In the genomic region with DNA sequence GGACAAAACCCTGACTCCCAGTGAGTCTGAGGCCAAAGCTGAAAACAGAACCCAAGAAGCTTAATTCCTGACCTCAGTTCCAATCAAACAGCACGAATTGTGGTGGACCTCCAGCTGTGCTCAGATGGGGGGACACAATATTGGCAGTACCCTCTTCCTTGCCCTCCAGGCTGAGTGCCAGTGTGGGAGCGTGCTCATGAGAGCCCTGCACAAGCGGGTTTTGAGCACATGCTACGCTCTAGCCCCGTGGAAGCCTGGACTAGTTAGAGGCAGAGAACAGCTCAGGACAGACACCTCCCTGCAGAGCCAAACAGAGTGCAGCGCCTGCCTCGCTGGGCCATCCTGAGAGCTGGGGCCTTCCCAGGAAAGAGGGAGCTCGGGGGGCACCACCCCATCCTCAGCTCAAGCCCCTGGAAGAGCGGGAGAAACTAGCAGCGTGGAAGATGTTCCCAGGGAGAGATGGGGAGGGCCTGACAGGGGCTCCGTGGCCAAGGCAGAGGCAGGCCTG, we compare ENCODE assay signal across 30 cellular contexts. TPM values are rescaled to one million over a fixed set of nuclear protein-coding genes. Genes with fewer than 3 reads are reported as not detected.
DNase-seq lines count a peak whose midpoint lies in the region; ATAC-seq, FAIRE-seq and TF ChIP-seq lines count a peak whose summit lies in the region.
"Had no signal": no experiment of that assay in that cellular context is flagged by ENCODE, and none has a peak within 500 bp of the region (broad histone marks: within the 10 kb centered on the region; RNA-seq: fewer than 3 reads in every experiment).

No MANE protein-coding gene starts in this region.

- H3K79me2 ChIP-seq in H1 (ENCODE audit: control insufficient read depth in 1 of 2, insufficient read depth in 2 of 2, low read length in 2 of 2) (no peaks in the 10 kb centered on the region), GM23338 (replicated peaks; ENCODE audit: insufficient read depth) (no peaks in the 10 kb centered on the region)

- H4K5ac ChIP-seq in H1 (ENCODE audit: insufficient read length, low read depth, low read length), result no peak overlapping the region

- H3K4me3 Mint-ChIP-seq in activated CD4-positive, alpha-beta T cell treated with anti-CD3 and anti-CD28 coated beads, Interleukin-2, amount 10 ng/mL, durations not matched to agents 7 days and 5 days, result no peak overlapping the region
- H3K4me3 Mint-ChIP-seq in activated CD4-positive, alpha-beta T cell treated with anti-CD3 and anti-CD28 coated beads for 36 hours, result no peak overlapping the region
- H3K4me3 Mint-ChIP-seq in stimulated activated memory B cell treated with anti-CD40 and anti-IgM and Interleukin-4, amounts not matched to agents 10 μg/mL and 1 μg/mL and 100 μg/mL, for 72 hours, result no peak overlapping the region
- no peak overlapping the region for H3K4me3 Mint-ChIP-seq in GM23338

- H3K9me3 Mint-ChIP-seq in activated CD4-positive, alpha-beta T cell treated with anti-CD3 and anti-CD28 coated beads, Interleukin-2, amount 10 ng/mL, durations not matched to agents 7 days and 5 days, result no peaks in the 10 kb centered on the region
- no peaks in the 10 kb centered on the region for H3K9me3 Mint-ChIP-seq in activated CD4-positive, alpha-beta T cell treated with anti-CD3 and anti-CD28 coated beads for 36 hours (ENCODE audit: low read depth)
- H3K9me3 Mint-ChIP-seq in stimulated activated memory B cell treated with anti-CD40 and anti-IgM and Interleukin-4, amounts not matched to agents 10 μg/mL and 1 μg/mL and 100 μg/mL, for 72 hours, result no peaks in the 10 kb centered on the region
- H3K9me3 Mint-ChIP-seq in GM23338, result no peaks in the 10 kb centered on the region
- H3K9me3 Mint-ChIP-seq: CD8-positive, alpha-beta memory T cell; IgD-negative memory B cell had no signal

- H3K9me3 ChIP-seq in RWPE2 (ENCODE audit: severe bottlenecking) (no peaks in the 10 kb centered on the region), H1 (ENCODE audit: insufficient read depth in 2 of 2, low read depth in 1 of 2, low read length in 1 of 2) (no peaks in the 10 kb centered on the region)
- H3K9me3 ChIP-seq: Peyer's patch had no signal

- H3K4me1 Mint-ChIP-seq in activated CD4-positive, alpha-beta T cell treated with anti-CD3 and anti-CD28 coated beads, Interleukin-2, amount 10 ng/mL, durations not matched to agents 7 days and 5 days, result no peaks in the 10 kb centered on the region
- no peaks in the 10 kb centered on the region for H3K4me1 Mint-ChIP-seq in activated CD4-positive, alpha-beta T cell treated with anti-CD3 and anti-CD28 coated beads for 36 hours
- H3K4me1 Mint-ChIP-seq in stimulated activated memory B cell treated with anti-CD40 and anti-IgM and Interleukin-4, amounts not matched to agents 10 μg/mL and 1 μg/mL and 100 μg/mL, for 72 hours, result peaks cover 6% of the 10 kb centered on the region
- H3K4me1 Mint-ChIP-seq in GM23338, result 0 out of 3 replicates have a peak, but pooled peaks cover 2% of the 10 kb centered on the region
- H3K4me1 Mint-ChIP-seq: CD8-positive, alpha-beta memory T cell; IgD-negative memory B cell had no signal

- H3K4me2 ChIP-seq in H1 (ENCODE audit: insufficient read depth in 1 of 2, low read depth in 2 of 2, low read length in 2 of 2) (no peak overlapping the region), GM23338 (no peak overlapping the region)

- TF ChIP-seq RAD21 in H1 (IDR thresholded peaks at IDR 0.05 in 1 of 2, conservative IDR thresholded peaks at IDR 0.05 in 1 of 2; ENCODE audit: low read depth in 2 of 2, low read length in 2 of 2), result no peak

- H3K79me1 ChIP-seq in H1 (ENCODE audit: low read depth, low read length), result no peaks in the 10 kb centered on the region

- H3K4me1 ChIP-seq in RWPE2 (ENCODE audit: insufficient read depth, poor library complexity, severe bottlenecking), result no peaks in the 10 kb centered on the region
- peaks cover 0 to 11% (median 4%) of the 10 kb centered on the region in 4 experiments; a peak in 4 of 7 replicates for H3K4me1 ChIP-seq in H1 (replicated peaks in 1 of 4; ENCODE audit: control insufficient read depth in 3 of 4, insufficient read depth in 4 of 4, low read length in 3 of 4)
- H3K4me1 ChIP-seq in GM23338 (ENCODE audit: insufficient read depth), result no peaks in the 10 kb centered on the region

- no peak for ATAC-seq in activated CD4-positive, alpha-beta T cell treated with anti-CD3 and anti-CD28 coated beads for 36 hours
- no peak for ATAC-seq in RWPE2 (ENCODE audit: low read depth)
- no peak for ATAC-seq in stimulated activated memory B cell treated with anti-CD40 and anti-IgM and Interleukin-4, amounts not matched to agents 10 μg/mL and 1 μg/mL and 100 μg/mL, for 72 hours
- ATAC-seq in HG03280 (IDR thresholded peaks at IDR 0.05; ENCODE audit: unreplicated experiment), result no peak
- no peak for ATAC-seq in GM23338
- no peak for ATAC-seq in GM19452 (IDR thresholded peaks at IDR 0.05; ENCODE audit: unreplicated experiment)
- ATAC-seq: HCT116, Right ventricle myocardium inferior had no signal

- peak overlapping the region; percentile 54 for H3K27ac Mint-ChIP-seq in activated CD4-positive, alpha-beta T cell treated with anti-CD3 and anti-CD28 coated beads, Interleukin-2, amount 10 ng/mL, durations not matched to agents 7 days and 5 days
- H3K27ac Mint-ChIP-seq in activated CD4-positive, alpha-beta T cell treated with anti-CD3 and anti-CD28 coated beads for 36 hours, result no peak overlapping the region
- peak overlapping the region; percentile 24 for H3K27ac Mint-ChIP-seq in stimulated activated memory B cell treated with anti-CD40 and anti-IgM and Interleukin-4, amounts not matched to agents 10 μg/mL and 1 μg/mL and 100 μg/mL, for 72 hours
- H3K27ac Mint-ChIP-seq in GM23338, result no peak overlapping the region
- H3K27ac Mint-ChIP-seq: IgD-negative memory B cell had no signal

- no peaks in the 10 kb centered on the region for H3K27me3 Mint-ChIP-seq in activated CD4-positive, alpha-beta T cell treated with anti-CD3 and anti-CD28 coated beads, Interleukin-2, amount 10 ng/mL, durations not matched to agents 7 days and 5 days
- H3K27me3 Mint-ChIP-seq in activated CD4-positive, alpha-beta T cell treated with anti-CD3 and anti-CD28 coated beads for 36 hours, result no peaks in the 10 kb centered on the region
- no peaks in the 10 kb centered on the region for H3K27me3 Mint-ChIP-seq in stimulated activated memory B cell treated with anti-CD40 and anti-IgM and Interleukin-4, amounts not matched to agents 10 μg/mL and 1 μg/mL and 100 μg/mL, for 72 hours
- H3K27me3 Mint-ChIP-seq in GM23338 (ENCODE audit: insufficient read depth, low read depth, poor library complexity), result peaks cover 8% of the 10 kb centered on the region
- H3K27me3 Mint-ChIP-seq: CD8-positive, alpha-beta memory T cell; IgD-negative memory B cell had no signal

- H4K8ac ChIP-seq in H1 (ENCODE audit: extremely low read depth, insufficient read depth, low read length), result no peak overlapping the region

- no peak overlapping the region for H3K23ac ChIP-seq in H1 (ENCODE audit: insufficient read length)

- no peak for TF ChIP-seq CTCF in RWPE2 (IDR thresholded peaks at IDR 0.05; ENCODE audit: poor library complexity, severe bottlenecking)
- no peak for TF ChIP-seq CTCF in H1 (IDR thresholded peaks at IDR 0.05; ENCODE audit: control extremely low read depth in 1 of 3, insufficient read depth in 1 of 3, low read depth in 1 of 3, low read length in 3 of 3)
- no peak for TF ChIP-seq CTCF in GM23338 (conservative IDR thresholded peaks at IDR 0.05; ENCODE audit: low read depth in 2 of 2)

- CTCF ChIA-PET in activated CD4-positive, alpha-beta T cell treated with anti-CD3 and anti-CD28 coated beads, Interleukin-2, amount 10 ng/mL, durations not matched to agents 7 days and 5 days (lab: Charles Lee), result interaction anchor here (0.9 kb wide), 1 partner anchor 30 kb away, joined by 3 read pairs; no protein-coding TSS in a partner anchor
- CTCF ChIA-PET in activated CD4-positive, alpha-beta T cell treated with anti-CD3 and anti-CD28 coated beads for 36 hours (lab: Charles Lee), result no interaction called here
- CTCF ChIA-PET in H1 (lab: Charles Lee; ENCODE audit: partially characterized antibody), result interaction anchor here (0.6 to 5.4 kb wide), 7 partner anchors 7 to 137 kb away, joined by 3 to 35 read pairs (median 3); a partner anchor contains a TSS

- intact Hi-C loops in activated CD4-positive, alpha-beta T cell treated with anti-CD3 and anti-CD28 coated beads for 36 hours (cut with DNase I, micrococcal nuclease), result no loop called here

- no peaks in the 10 kb centered on the region for H3F3A ChIP-seq in GM23338 (replicated peaks; ENCODE audit: low read depth)

- no peak overlapping the region for H3K14ac ChIP-seq in H1 (ENCODE audit: insufficient read length)

- 91% methylated on average over 11 of the region's 11 CpGs; no CpG with 5 or more reads in 1 of the 2 experiments for WGBS in H1 (ENCODE audit: extremely low coverage in 1 of 2, insufficient coverage in 1 of 2, insufficient read length in 1 of 2, insufficient replicate concordance in 2 of 2, low coverage in 1 of 2, low lambda C conversion rate in 2 of 2, missing lambda C conversion rate in 1 of 2), 2 experiments

- no peak overlapping the region for H3K9ac ChIP-seq in H1 (replicated peaks in 1 of 4; ENCODE audit: extremely low read depth in 1 of 4, low read depth in 3 of 4, low read length in 3 of 4)
- H3K9ac ChIP-seq: GM23248 had no signal

- POLR2A ChIA-PET in activated CD4-positive, alpha-beta T cell treated with anti-CD3 and anti-CD28 coated beads, Interleukin-2, amount 10 ng/mL, durations not matched to agents 7 days and 5 days (lab: Charles Lee), result no interaction called here
- POLR2A ChIA-PET in activated CD4-positive, alpha-beta T cell treated with anti-CD3 and anti-CD28 coated beads for 36 hours (lab: Charles Lee), result interaction anchor here (0.5 kb wide), 1 partner anchor 1971 kb away, joined by 3 read pairs; no protein-coding TSS in a partner anchor
- POLR2A ChIA-PET in H1 (lab: Charles Lee; ENCODE audit: partially characterized antibody), result no interaction called here

- H3K4me3 ChIP-seq in RWPE2 (ENCODE audit: severe bottlenecking) (no peak overlapping the region), H1 (ENCODE audit: extremely low read depth in 1 of 4, insufficient read depth in 2 of 4, low read depth in 3 of 4, low read length in 4 of 4) (no peak overlapping the region), GM23338 (no peak overlapping the region)
- H3K4me3 ChIP-seq: GM23248, Peyer's patch had no signal

- no peaks in the 10 kb centered on the region for H3K23me2 ChIP-seq in H1 (ENCODE audit: low read depth, low read length)

- H3K9me2 ChIP-seq in GM23338 (ENCODE audit: insufficient read depth), result no peaks in the 10 kb centered on the region

- H2AK5ac ChIP-seq in H1 (ENCODE audit: low read depth, low read length), result no peak overlapping the region

- no peak overlapping the region for H2BK15ac ChIP-seq in H1 (ENCODE audit: low read length)

- 0 out of 2 replicates have a peak overlapping the region, but pooled peaks have one; percentile 9 for H2BK5ac ChIP-seq in H1 (ENCODE audit: low read depth, low read length)

- H4K20me1 ChIP-seq in H1 (replicated peaks in 1 of 2; ENCODE audit: control insufficient read depth in 1 of 2, insufficient read depth in 2 of 2, low read length in 2 of 2) (peaks cover 4 to 7% of the 10 kb centered on the region in 2 experiments), GM23338 (replicated peaks; ENCODE audit: insufficient read depth) (no peaks in the 10 kb centered on the region)

- DNase-seq in activated CD4-positive, alpha-beta T cell treated with anti-CD3 and anti-CD28 coated beads, Interleukin-2, amount 10 ng/mL, durations not matched to agents 7 days and 5 days, result no peak
- no peak for DNase-seq in activated CD4-positive, alpha-beta T cell treated with anti-CD3 and anti-CD28 coated beads for 36 hours
- DNase-seq in RWPE2 (ENCODE audit: low spot score) (peak; percentile 50), H1 (ENCODE audit: low read depth in 1 of 2, low spot score in 2 of 2) (no peak), GM23338 (ENCODE audit: low spot score) (no peak)
- DNase-seq: CD8-positive, alpha-beta memory T cell; EL; GM23248; MV-4-11; NCI-H1105 treated with DMSO at 0.1 percent for 48 hours; NCI-H2029 treated with DMSO at 0.1 percent for 48 hours; NCI-H2171; NCI-H345; NCI-H524; NCI-H82 had no signal

- H2BK120ac ChIP-seq in H1 (replicated peaks; ENCODE audit: low read depth, low read length), result no peak overlapping the region

- no peak overlapping the region for H2BK20ac ChIP-seq in H1 (ENCODE audit: low read length)

- no peak overlapping the region for H4K91ac ChIP-seq in H1 (replicated peaks; ENCODE audit: insufficient read length, low read length)

- H3K36me3 ChIP-seq in RWPE2 (ENCODE audit: low read depth), result peaks cover 30% of the 10 kb centered on the region
- H3K36me3 ChIP-seq in H1 (ENCODE audit: control insufficient read depth in 2 of 4, insufficient read depth in 4 of 4, low read length in 3 of 4), result peaks cover 2 to 20% (median 3%) of the 10 kb centered on the region in 4 experiments; a peak in 6 of 8 replicates
- H3K36me3 ChIP-seq in GM23338 (ENCODE audit: insufficient read depth), result no peaks in the 10 kb centered on the region

- H3K27me3 ChIP-seq in RWPE2 (ENCODE audit: insufficient read depth, poor library complexity, severe bottlenecking) (no peaks in the 10 kb centered on the region), H1 (replicated peaks in 1 of 4; ENCODE audit: control insufficient read depth in 3 of 4, extremely low read depth in 1 of 4, insufficient read depth in 3 of 4, low read length in 3 of 4) (no peaks in the 10 kb centered on the region), GM23338 (ENCODE audit: insufficient read depth) (no peaks in the 10 kb centered on the region)
- H3K27me3 ChIP-seq: Peyer's patch had no signal

- no peak for TF ChIP-seq POLR2A in H1 (IDR thresholded peaks at IDR 0.05; ENCODE audit: control extremely low read depth in 1 of 2, low read depth in 2 of 2, low read length in 2 of 2)

- H3K27ac ChIP-seq in RWPE2 (ENCODE audit: poor library complexity, severe bottlenecking), result no peak overlapping the region
- no peak overlapping the region for H3K27ac ChIP-seq in H1 (ENCODE audit: low read depth, low read length)
- no peak overlapping the region for H3K27ac ChIP-seq in GM23338 (ENCODE audit: low read depth)
- H3K27ac ChIP-seq: C4-2B, GM23248, Peyer's patch had no signal

- no peak overlapping the region for H2AFZ ChIP-seq in H1 (ENCODE audit: low read length)
- H2AFZ ChIP-seq in GM23338, result no peak overlapping the region
- H2AFZ ChIP-seq: GM23248 had no signal

- no peak for FAIRE-seq in H1 (lab: Jason Lieb, UNC)
- FAIRE-seq: GM19239 had no signal

- H2BK12ac ChIP-seq in H1 (ENCODE audit: low read depth, low read length), result no peak overlapping the region

- H3K36me3 Mint-ChIP-seq in activated CD4-positive, alpha-beta T cell treated with anti-CD3 and anti-CD28 coated beads, Interleukin-2, amount 10 ng/mL, durations not matched to agents 7 days and 5 days (ENCODE audit: low read depth), result peaks cover 14% of the 10 kb centered on the region
- H3K36me3 Mint-ChIP-seq in activated CD4-positive, alpha-beta T cell treated with anti-CD3 and anti-CD28 coated beads for 36 hours (ENCODE audit: low read depth), result no peaks in the 10 kb centered on the region
- peaks cover 27% of the 10 kb centered on the region for H3K36me3 Mint-ChIP-seq in stimulated activated memory B cell treated with anti-CD40 and anti-IgM and Interleukin-4, amounts not matched to agents 10 μg/mL and 1 μg/mL and 100 μg/mL, for 72 hours
- H3K36me3 Mint-ChIP-seq in GM23338 (ENCODE audit: low read depth), result peaks cover 20% of the 10 kb centered on the region; the same call in 2 of the 3 replicates
- H3K36me3 Mint-ChIP-seq: IgD-negative memory B cell had no signal

- H3K56ac ChIP-seq in H1 (replicated peaks; ENCODE audit: insufficient read length, low read depth, low read length), result no peak overlapping the region

- TF ChIP-seq EP300 in H1 (IDR thresholded peaks at IDR 0.05; ENCODE audit: borderline replicate concordance in 1 of 2, low read depth in 2 of 2, low read length in 2 of 2), result no peak

- H3K4ac ChIP-seq in H1 (replicated peaks; ENCODE audit: insufficient read length, low read depth, low read length), result no peak overlapping the region

- no peak overlapping the region for H3K18ac ChIP-seq in H1 (ENCODE audit: extremely low read depth, low read length)

RNA-seq across cellular contexts. Expression of a gene that starts 2.8 kb away (rescaled TPM):
- 1 to 10 TPM; 1.8 to 2.2 TPM for total RNA-seq in activated CD4-positive, alpha-beta T cell treated with anti-CD3 and anti-CD28 coated beads, Interleukin-2, amount 10 ng/mL, durations not matched to agents 7 days and 5 days
- under 1 TPM; 0.82 to 0.86 TPM for total RNA-seq in activated CD4-positive, alpha-beta T cell treated with anti-CD3 and anti-CD28 coated beads for 36 hours
- total RNA-seq in H1 (2021; fragmentation: NEBNext Ultra II Directional; extraction: Animal tissue kit (Norgen Biotek cat#: 25700)), result 0.48 and 0.50 TPM in 2 replicates
- polyA plus RNA-seq in H1 (2011; rRNA removed) (0.62 and 0.75 TPM in 2 replicates), GM23338 (2016; fragmentation: Nextera tagmentation; extraction: Ambion mirVana) (0.11 and 0.16 TPM in 2 replicates)
- polyA plus RNA-seq in H1 (2011; cell fraction: cytosol; rRNA removed), result 0.71 TPM
- 1.6 TPM for polyA plus RNA-seq in H1 (2011; cell fraction: nucleus; rRNA removed)
- polyA plus RNA-seq in H1 (2012, experiment 1 of 2), result 0.37 to 0.81 TPM (median 0.54 TPM) in 4 replicates
- polyA plus RNA-seq in H1 (2012, experiment 2 of 2), result 0.28 TPM
- polyA plus RNA-seq in H1 (2013, experiment 1 of 2), result 0.81 TPM
- 0.39 TPM for polyA plus RNA-seq in H1 (2013, experiment 2 of 2)
- 0.07 and 0.22 TPM in 2 replicates for polyA minus RNA-seq in H1 (2011; rRNA and poly(A)+ RNA removed)
- polyA minus RNA-seq in H1 (2011; cell fraction: cytosol; rRNA and poly(A)+ RNA removed), result not detected
- polyA minus RNA-seq in H1 (2011; cell fraction: nucleus; rRNA and poly(A)+ RNA removed), result 0.70 TPM
- total RNA-seq in GM23338 (2014; rRNA removed; shearing (Covaris generic)), result 0.27 and 3.5 TPM in 2 replicates
- total RNA-seq: A172 had no signal
- polyA plus RNA-seq: IgD-negative memory B cell had no signal

RNA-seq across cellular contexts. Expression of a gene that starts 9.0 kb away (rescaled TPM):
- total RNA-seq in activated CD4-positive, alpha-beta T cell treated with anti-CD3 and anti-CD28 coated beads, Interleukin-2, amount 10 ng/mL, durations not matched to agents 7 days and 5 days, result not detected
- total RNA-seq in activated CD4-positive, alpha-beta T cell treated with anti-CD3 and anti-CD28 coated beads for 36 hours, result not detected
- 0.21 and 0.32 TPM in 2 replicates for total RNA-seq in H1 (2021; fragmentation: NEBNext Ultra II Directional; extraction: Animal tissue kit (Norgen Biotek cat#: 25700))
- polyA plus RNA-seq in H1 (2011; rRNA removed) (2.1 and 3.5 TPM in 2 replicates), GM23338 (2016; fragmentation: Nextera tagmentation; extraction: Ambion mirVana) (0.42 TPM in 1 of 2 replicates, not detected in the other)
- 1.5 TPM for polyA plus RNA-seq in H1 (2011; cell fraction: cytosol; rRNA removed)
- polyA plus RNA-seq in H1 (2011; cell fraction: nucleus; rRNA removed), result 2.0 TPM
- 0.46 to 1.7 TPM (median 1.1 TPM) in 4 replicates for polyA plus RNA-seq in H1 (2012, experiment 1 of 2)
- 0.91 TPM for polyA plus RNA-seq in H1 (2012, experiment 2 of 2)
- polyA plus RNA-seq in H1 (2013, experiment 1 of 2), result 0.73 TPM
- polyA plus RNA-seq in H1 (2013, experiment 2 of 2), result 0.66 TPM
- polyA minus RNA-seq in H1 (2011; rRNA and poly(A)+ RNA removed), result 0.19 and 0.61 TPM in 2 replicates
- polyA minus RNA-seq in H1 (2011; cell fraction: cytosol; rRNA and poly(A)+ RNA removed), result 1.5 TPM
- 1.1 TPM for polyA minus RNA-seq in H1 (2011; cell fraction: nucleus; rRNA and poly(A)+ RNA removed)
- total RNA-seq in GM23338 (2014; rRNA removed; shearing (Covaris generic)), result not detected in 2 replicates
- total RNA-seq: A172; CD8-positive, alpha-beta memory T cell; GM23248; HT1080; M059J; OCI-LY7; Right ventricle myocardium inferior; SK-MEL-5 had no signal
- polyA plus RNA-seq: AG04450; CD8-positive, alpha-beta memory T cell; GM23248; IgD-negative memory B cell had no signal

RNA-seq across cellular contexts. Expression of a gene that starts 25.3 kb away (rescaled TPM):
- under 1 TPM in 1 of 2 experiments, not detected in 1; 0.12 TPM for total RNA-seq in activated CD4-positive, alpha-beta T cell treated with anti-CD3 and anti-CD28 coated beads, Interleukin-2, amount 10 ng/mL, durations not matched to agents 7 days and 5 days
- under 1 TPM in 1 of 2 experiments, not detected in 1; 0.09 TPM for total RNA-seq in activated CD4-positive, alpha-beta T cell treated with anti-CD3 and anti-CD28 coated beads for 36 hours
- total RNA-seq in H1 (2021; fragmentation: NEBNext Ultra II Directional; extraction: Animal tissue kit (Norgen Biotek cat#: 25700)), result 63.2 and 66.6 TPM in 2 replicates
- 66.7 and 99.1 TPM in 2 replicates for polyA plus RNA-seq in H1 (2011; rRNA removed)
- 86.2 TPM for polyA plus RNA-seq in H1 (2011; cell fraction: cytosol; rRNA removed)
- 79.6 TPM for polyA plus RNA-seq in H1 (2011; cell fraction: nucleus; rRNA removed)
- 56.8 to 78.0 TPM (median 64.4 TPM) in 4 replicates for polyA plus RNA-seq in H1 (2012, experiment 1 of 2)
- polyA plus RNA-seq in H1 (2012, experiment 2 of 2), result 50.3 TPM
- polyA plus RNA-seq in H1 (2013, experiment 1 of 2), result 62.3 TPM
- 57.2 TPM for polyA plus RNA-seq in H1 (2013, experiment 2 of 2)
- 25.8 and 31.1 TPM in 2 replicates for polyA minus RNA-seq in H1 (2011; rRNA and poly(A)+ RNA removed)
- 34.8 TPM for polyA minus RNA-seq in H1 (2011; cell fraction: cytosol; rRNA and poly(A)+ RNA removed)
- 44.5 TPM for polyA minus RNA-seq in H1 (2011; cell fraction: nucleus; rRNA and poly(A)+ RNA removed)
- 69.1 and 81.7 TPM in 2 replicates for total RNA-seq in GM23338 (2014; rRNA removed; shearing (Covaris generic))
- polyA plus RNA-seq in GM23338 (2016; fragmentation: Nextera tagmentation; extraction: Ambion mirVana), result 40.2 and 41.7 TPM in 2 replicates
- total RNA-seq: CD8-positive, alpha-beta memory T cell; OCI-LY7 had no signal
- polyA plus RNA-seq: CD8-positive, alpha-beta memory T cell; IgD-negative memory B cell had no signal

RNA-seq across cellular contexts. Expression of a gene that starts 49.2 kb away (rescaled TPM):
- 10 to 100 TPM; 52.7 to 56.0 TPM for total RNA-seq in activated CD4-positive, alpha-beta T cell treated with anti-CD3 and anti-CD28 coated beads, Interleukin-2, amount 10 ng/mL, durations not matched to agents 7 days and 5 days
- 10 to 100 TPM; 48.2 to 50.1 TPM for total RNA-seq in activated CD4-positive, alpha-beta T cell treated with anti-CD3 and anti-CD28 coated beads for 36 hours
- 47.6 and 47.9 TPM in 2 replicates for total RNA-seq in H1 (2021; fragmentation: NEBNext Ultra II Directional; extraction: Animal tissue kit (Norgen Biotek cat#: 25700))
- polyA plus RNA-seq in H1 (2011; rRNA removed), result 38.3 and 52.7 TPM in 2 replicates
- 38.9 TPM for polyA plus RNA-seq in H1 (2011; cell fraction: cytosol; rRNA removed)
- 73.0 TPM for polyA plus RNA-seq in H1 (2011; cell fraction: nucleus; rRNA removed)
- polyA plus RNA-seq in H1 (2012, experiment 1 of 2), result 22.0 to 43.3 TPM (median 40.8 TPM) in 4 replicates
- 36.7 TPM for polyA plus RNA-seq in H1 (2012, experiment 2 of 2)
- polyA plus RNA-seq in H1 (2013, experiment 1 of 2), result 33.0 TPM
- 33.2 TPM for polyA plus RNA-seq in H1 (2013, experiment 2 of 2)
- polyA minus RNA-seq in H1 (2011; rRNA and poly(A)+ RNA removed), result 23.2 and 25.2 TPM in 2 replicates
- polyA minus RNA-seq in H1 (2011; cell fraction: cytosol; rRNA and poly(A)+ RNA removed), result 30.7 TPM
- 20.5 TPM for polyA minus RNA-seq in H1 (2011; cell fraction: nucleus; rRNA and poly(A)+ RNA removed)
- total RNA-seq in GM23338 (2014; rRNA removed; shearing (Covaris generic)), result 36.6 and 40.0 TPM in 2 replicates
- 11.2 and 12.8 TPM in 2 replicates for polyA plus RNA-seq in GM23338 (2016; fragmentation: Nextera tagmentation; extraction: Ambion mirVana)

Comparison
In these comparisons a context has a peak if more than half of its experiments do, and no peak if none do; other contexts are left out.
1. H3K27ac Mint-ChIP-seq: peak in activated CD4-positive, alpha-beta T cell treated with anti-CD3 and anti-CD28 coated beads, Interleukin-2, amount 10 ng/mL, durations not matched to agents 7 days and 5 days (single experiment) and stimulated activated memory B cell treated with anti-CD40 and anti-IgM and Interleukin-4, amounts not matched to agents 10 μg/mL and 1 μg/mL and 100 μg/mL, for 72 hours (single experiment); none in activated CD4-positive, alpha-beta T cell treated with anti-CD3 and anti-CD28 coated beads for 36 hours (single experiment) and GM23338 (single experiment).
2. RNA of a gene that starts 25.3 kb away (total RNA-seq): 69.1 to 81.7 TPM in GM23338 and 63.2 to 66.6 TPM in H1; 0.09 TPM in activated CD4-positive, alpha-beta T cell treated with anti-CD3 and anti-CD28 coated beads for 36 hours and 0.12 TPM in activated CD4-positive, alpha-beta T cell treated with anti-CD3 and anti-CD28 coated beads, Interleukin-2, amount 10 ng/mL, durations not matched to agents 7 days and 5 days; every median in the first group is over 10 times any median in the second.